ENCODE assay signal across 21 cellular contexts in the genomic region with DNA sequence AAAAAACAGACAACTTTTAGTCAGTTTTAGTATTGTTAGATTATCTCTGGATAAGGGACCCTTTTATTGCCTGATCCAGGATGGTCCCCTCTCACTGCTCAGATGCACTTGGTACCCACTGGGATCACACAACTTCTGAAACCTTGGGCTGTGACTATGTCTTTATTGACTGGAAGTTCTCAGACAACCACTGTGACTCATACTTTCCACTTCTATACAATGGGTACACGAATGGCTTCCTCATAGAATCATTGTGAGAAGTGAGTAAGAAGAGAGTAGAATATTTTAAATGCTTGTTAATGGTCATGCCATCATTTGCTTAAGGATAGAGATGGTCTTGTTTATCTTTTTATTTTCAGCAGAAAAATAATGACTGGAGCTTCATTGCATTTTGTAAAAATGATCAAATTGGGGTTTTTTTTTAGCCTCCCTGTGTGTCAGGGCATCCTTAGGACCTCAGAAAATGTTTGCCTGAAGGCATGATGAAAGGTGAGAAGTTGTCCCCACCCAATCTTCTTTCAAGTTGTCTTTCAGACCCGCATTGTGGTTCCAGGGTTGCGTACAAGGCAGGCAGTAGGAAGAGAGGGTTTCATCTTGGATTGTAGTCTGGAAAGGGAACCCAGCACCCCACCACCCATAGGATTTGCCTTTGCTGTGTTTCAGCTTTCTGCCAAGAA.
DNase-seq lines count a peak whose midpoint lies in the region; ATAC-seq and TF ChIP-seq lines count a peak whose summit lies in the region.
"Had no signal": no experiment of that assay in that cellular context is flagged by ENCODE, and none has a peak within 500 bp of the region (broad histone marks: within the 10 kb centered on the region; RNA-seq: fewer than 3 reads in every experiment).

No MANE protein-coding gene starts in this region.

- peak; percentile 72 for ATAC-seq in HG02885 (IDR thresholded peaks at IDR 0.05; ENCODE audit: poor library complexity, unreplicated experiment)
- ATAC-seq in activated T-cell treated with anti-CD3 and anti-CD28 coated beads, Interleukin-2, amount 50 U/mL, for 72 hours (replicated peaks in 1 of 2), result peak; percentile 96 to 97
- ATAC-seq: effector memory CD8-positive, alpha-beta T cell had no signal

- H3K4me1 Mint-ChIP-seq in activated T-cell treated with anti-CD3 and anti-CD28 coated beads, Interleukin-2, amount 50 U/mL, for 72 hours (ENCODE audit: low read depth), result peaks cover 13% of the 10 kb centered on the region
- no peaks in the 10 kb centered on the region for H3K4me1 Mint-ChIP-seq in nephron
- H3K4me1 Mint-ChIP-seq: CD14-positive monocyte, nephron progenitor cell had no signal

- H3K36me3 ChIP-seq in H7 (replicated peaks; ENCODE audit: control insufficient read depth, insufficient read depth, low read length), result no peaks in the 10 kb centered on the region
- H3K36me3 ChIP-seq: left ventricle myocardium inferior, sigmoid colon had no signal

- H3K27me3 Mint-ChIP-seq in activated T-cell treated with anti-CD3 and anti-CD28 coated beads, Interleukin-2, amount 50 U/mL, for 72 hours (ENCODE audit: low read depth), result peaks cover 34% of the 10 kb centered on the region
- H3K27me3 Mint-ChIP-seq in nephron (ENCODE audit: low read depth), result no peaks in the 10 kb centered on the region

- TF ChIP-seq CTCF in nephron (IDR thresholded peaks at IDR 0.05; ENCODE audit: unreplicated experiment in 3 of 3), result no peak

- peaks cover 4 to 7% of the 10 kb centered on the region in 2 donors for H3K36me3 Mint-ChIP-seq in activated T-cell treated with anti-CD3 and anti-CD28 coated beads, Interleukin-2, amount 50 U/mL, for 72 hours (ENCODE audit: insufficient read depth in 2 of 2)
- H3K36me3 Mint-ChIP-seq in nephron (ENCODE audit: low read depth), result no peaks in the 10 kb centered on the region
- H3K36me3 Mint-ChIP-seq: CD14-positive monocyte had no signal

- H3K27me3 ChIP-seq in H7 (ENCODE audit: control insufficient read depth, insufficient read depth, low read length), result no peaks in the 10 kb centered on the region
- H3K27me3 ChIP-seq: sigmoid colon had no signal

- peak overlapping the region; percentile 83 for H3K27ac Mint-ChIP-seq in activated T-cell treated with anti-CD3 and anti-CD28 coated beads, Interleukin-2, amount 50 U/mL, for 72 hours
- H3K27ac Mint-ChIP-seq in nephron, result peak overlapping the region in 2 of 3 experiments; percentile 8 to 48
- H3K27ac Mint-ChIP-seq: activated naive CD4-positive, alpha-beta T cell treated with anti-CD3 and anti-CD28 coated beads, Interleukin-2, amount 50 U/mL, for 24 hours; CD14-positive monocyte; effector memory CD8-positive, alpha-beta T cell; nephron progenitor cell; type B pancreatic cell had no signal

- no peak overlapping the region for H3K4me3 ChIP-seq in H7 (ENCODE audit: insufficient read depth, low read depth, low read length)
- H3K4me3 ChIP-seq: left ventricle myocardium inferior, sigmoid colon, SK-N-MC had no signal

- DNase-seq in activated T-cell treated with anti-CD3 and anti-CD28 coated beads for 48 hours (ENCODE audit: low read depth) (peak; percentile 3), activated T-cell treated with anti-CD3 and anti-CD28 coated beads for 4 hours (no peak), NCI-H2029 treated with DMSO at 0.1 percent for 48 hours (lab: John Stamatoyannopoulos, UW) (no peak), mesenteric fat pad (ENCODE audit: low spot score) (no peak), H7 (no peak)
- DNase-seq in activated T-cell treated with anti-CD3 and anti-CD28 coated beads, Interleukin-2, amount 50 U/mL, for 72 hours, result peak; percentile 6 to 7
- DNase-seq: effector memory CD8-positive, alpha-beta T cell; Karpas-422; left ventricle myocardium inferior; NCI-H1092 treated with DMSO at 0.1 percent for 48 hours; NCI-H2081 treated with DMSO at 0.1 percent for 48 hours; NCI-H510A; nephron progenitor cell; RPMI8226; sigmoid colon had no signal

- peaks cover 3 to 11% of the 10 kb centered on the region in 2 donors for H3K9me3 Mint-ChIP-seq in activated T-cell treated with anti-CD3 and anti-CD28 coated beads, Interleukin-2, amount 50 U/mL, for 72 hours
- peaks cover 17% of the 10 kb centered on the region for H3K9me3 Mint-ChIP-seq in nephron

- peak overlapping the region in 1 of 2 donors; percentile 51 for H3K4me3 Mint-ChIP-seq in activated T-cell treated with anti-CD3 and anti-CD28 coated beads, Interleukin-2, amount 50 U/mL, for 72 hours
- no peak overlapping the region for H3K4me3 Mint-ChIP-seq in nephron
- H3K4me3 Mint-ChIP-seq: activated naive CD4-positive, alpha-beta T cell treated with anti-CD3 and anti-CD28 coated beads, Interleukin-2, amount 50 U/mL, for 24 hours; CD14-positive monocyte; effector memory CD8-positive, alpha-beta T cell; nephron progenitor cell; type B pancreatic cell had no signal

Comparison
In these comparisons a context has a peak if more than half of its experiments do, and no peak if none do; other contexts are left out.
1. DNase-seq: peak in activated T-cell treated with anti-CD3 and anti-CD28 coated beads for 48 hours (single experiment) and activated T-cell treated with anti-CD3 and anti-CD28 coated beads, Interleukin-2, amount 50 U/mL, for 72 hours (2 of 2); none in activated T-cell treated with anti-CD3 and anti-CD28 coated beads for 4 hours (single experiment), NCI-H2029 treated with DMSO at 0.1 percent for 48 hours (single experiment), mesenteric fat pad (single experiment) and H7 (single experiment).